In the genomic region with DNA sequence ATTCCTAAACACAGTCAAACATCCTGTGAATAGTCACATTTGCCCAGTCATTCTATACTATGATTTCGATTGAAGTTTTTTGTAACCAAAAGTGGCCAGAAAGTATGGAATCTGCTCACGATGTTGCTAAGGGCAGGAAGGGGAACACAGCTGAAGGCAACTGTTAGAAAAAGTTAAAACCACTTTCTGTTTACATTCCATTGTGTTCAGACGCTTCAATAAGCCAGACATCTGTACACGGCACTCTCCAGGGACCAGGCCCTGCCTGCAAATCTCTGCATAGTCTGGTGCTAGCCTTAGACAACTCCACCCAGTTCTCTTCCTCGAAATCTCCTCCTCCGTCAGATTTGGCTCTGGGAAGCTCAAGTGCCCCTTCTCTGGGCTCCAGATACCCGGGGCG, we compare ENCODE assay signal across 10 cellular contexts. TPM values are rescaled to one million over a fixed set of nuclear protein-coding genes. Genes with fewer than 3 reads are reported as not detected.
DNase-seq lines count a peak whose midpoint lies in the region; ATAC-seq and TF ChIP-seq lines count a peak whose summit lies in the region.
"Had no signal": no experiment of that assay in that cellular context is flagged by ENCODE, and none has a peak within 500 bp of the region (broad histone marks: within the 10 kb centered on the region; RNA-seq: fewer than 3 reads in every experiment).

No MANE protein-coding gene starts in this region.

- no peak overlapping the region for H3K9ac ChIP-seq in Karpas-422 (ENCODE audit: low read length)

- H2AFZ ChIP-seq in Karpas-422 (ENCODE audit: low read length), result no peak overlapping the region

- peaks cover 37% of the 10 kb centered on the region for H3K4me1 Mint-ChIP-seq in stimulated activated memory B cell treated with anti-CD40 and anti-IgM and Interleukin-4, amounts not matched to agents 10 μg/mL and 1 μg/mL and 100 μg/mL, for 72 hours

- H3K79me2 ChIP-seq in Karpas-422 (ENCODE audit: low read length), result no peaks in the 10 kb centered on the region

- peak overlapping the region; percentile 55 for H3K27ac Mint-ChIP-seq in stimulated activated memory B cell treated with anti-CD40 and anti-IgM and Interleukin-4, amounts not matched to agents 10 μg/mL and 1 μg/mL and 100 μg/mL, for 72 hours

- no peaks in the 10 kb centered on the region for H4K20me1 ChIP-seq in Karpas-422 (ENCODE audit: insufficient read depth, low read depth, low read length)

- H3K27me3 Mint-ChIP-seq in stimulated activated memory B cell treated with anti-CD40 and anti-IgM and Interleukin-4, amounts not matched to agents 10 μg/mL and 1 μg/mL and 100 μg/mL, for 72 hours, result no peaks in the 10 kb centered on the region

- H3K4me3 ChIP-seq in coronary artery (peak overlapping the region; percentile 40), left lung (no peak overlapping the region), Karpas-422 (ENCODE audit: low read length) (no peak overlapping the region)
- H3K4me3 ChIP-seq: right lobe of liver had no signal

- peaks cover 0 to 34% of the 10 kb centered on the region in 2 donors for H3K36me3 ChIP-seq in left lung
- H3K36me3 ChIP-seq in Karpas-422 (ENCODE audit: insufficient read depth, low read length), result no peaks in the 10 kb centered on the region

- no peaks in the 10 kb centered on the region for H3K9me3 Mint-ChIP-seq in stimulated activated memory B cell treated with anti-CD40 and anti-IgM and Interleukin-4, amounts not matched to agents 10 μg/mL and 1 μg/mL and 100 μg/mL, for 72 hours

- no peak overlapping the region for H3K4me3 Mint-ChIP-seq in stimulated activated memory B cell treated with anti-CD40 and anti-IgM and Interleukin-4, amounts not matched to agents 10 μg/mL and 1 μg/mL and 100 μg/mL, for 72 hours

- H3K27me3 ChIP-seq in left lung, result no peaks in the 10 kb centered on the region
- no peaks in the 10 kb centered on the region for H3K27me3 ChIP-seq in Karpas-422 (ENCODE audit: low read length)
- H3K27me3 ChIP-seq: right lobe of liver had no signal

- H3K36me3 Mint-ChIP-seq in stimulated activated memory B cell treated with anti-CD40 and anti-IgM and Interleukin-4, amounts not matched to agents 10 μg/mL and 1 μg/mL and 100 μg/mL, for 72 hours, result peaks cover 42% of the 10 kb centered on the region

- intact Hi-C loops in left lung (cut with DNase I), result no loop called here

- no peak for TF ChIP-seq CTCF in coronary artery (IDR thresholded peaks at IDR 0.05)
- TF ChIP-seq CTCF in left lung (IDR thresholded peaks at IDR 0.05), result no peak

- H3K9me3 ChIP-seq in left lung, result no peaks in the 10 kb centered on the region
- H3K9me3 ChIP-seq in Karpas-422 (ENCODE audit: low read length), result no peaks in the 10 kb centered on the region
- H3K9me3 ChIP-seq: right lobe of liver had no signal

- DNase-seq in GM04504 (ENCODE audit: low read depth) (peak; percentile 53), coronary artery (ENCODE audit: low spot score) (no peak), left lung (no peak), ecto neural progenitor cell (ENCODE audit: low spot score) (no peak), NCI-H2107 treated with DMSO at 0.1 percent for 48 hours (lab: John Stamatoyannopoulos, UW; ENCODE audit: unreplicated experiment) (no peak), Karpas-422 (no peak)
- DNase-seq: right lobe of liver; stimulated activated naive CD4-positive, alpha-beta T cell had no signal

- peaks cover 11 to 39% of the 10 kb centered on the region in 2 donors for H3K4me1 ChIP-seq in left lung
- no peaks in the 10 kb centered on the region for H3K4me1 ChIP-seq in Karpas-422 (ENCODE audit: low read length)
- H3K4me1 ChIP-seq: right lobe of liver had no signal

- peak overlapping the region; percentile 31 to 70 for H3K27ac ChIP-seq in coronary artery
- H3K27ac ChIP-seq in left lung, result peak overlapping the region in 1 of 2 donors; percentile 1
- no peak overlapping the region for H3K27ac ChIP-seq in Karpas-422 (ENCODE audit: low read length)
- H3K27ac ChIP-seq: right lobe of liver had no signal

- H3K9me2 ChIP-seq in Karpas-422 (replicated peaks; ENCODE audit: insufficient read depth, low read length), result no peaks in the 10 kb centered on the region

- H3K4me2 ChIP-seq in Karpas-422 (ENCODE audit: low read depth, low read length, poor library complexity, severe bottlenecking), result no peak overlapping the region

- ATAC-seq in left lung (peak; percentile 44), HG03442 (IDR thresholded peaks at IDR 0.05; ENCODE audit: unreplicated experiment) (no peak)
- ATAC-seq in stimulated activated memory B cell treated with anti-CD40 and anti-IgM and Interleukin-4, amounts not matched to agents 10 μg/mL and 1 μg/mL and 100 μg/mL, for 72 hours, result no peak

RNA-seq across cellular contexts. Expression of a gene that starts 17.0 kb away (rescaled TPM):
- total RNA-seq in left lung, result 10 to 100 TPM; 32.3 to 50.4 TPM
- total RNA-seq in Karpas-422 (2014; rRNA removed; shearing (Covaris generic); ENCODE audit: low replicate concordance), result 32.8 and 35.6 TPM in 2 replicates

RNA-seq across cellular contexts. Expression of a gene that starts 36.4 kb away (rescaled TPM):
- 10 to 100 TPM; 32.4 to 39.7 TPM for total RNA-seq in left lung
- total RNA-seq in Karpas-422 (2014; rRNA removed; shearing (Covaris generic); ENCODE audit: low replicate concordance), result 22.2 and 30.5 TPM in 2 replicates

RNA-seq across cellular contexts. Expression of a gene that starts 36.5 kb away (rescaled TPM):
- 100 to 1,000 TPM; 153 to 166 TPM for total RNA-seq in left lung
- total RNA-seq in Karpas-422 (2014; rRNA removed; shearing (Covaris generic); ENCODE audit: low replicate concordance), result 142 TPM in 2 replicates
